Comparison of ENCODE assay signal across 1 cellular context in the genomic region with DNA sequence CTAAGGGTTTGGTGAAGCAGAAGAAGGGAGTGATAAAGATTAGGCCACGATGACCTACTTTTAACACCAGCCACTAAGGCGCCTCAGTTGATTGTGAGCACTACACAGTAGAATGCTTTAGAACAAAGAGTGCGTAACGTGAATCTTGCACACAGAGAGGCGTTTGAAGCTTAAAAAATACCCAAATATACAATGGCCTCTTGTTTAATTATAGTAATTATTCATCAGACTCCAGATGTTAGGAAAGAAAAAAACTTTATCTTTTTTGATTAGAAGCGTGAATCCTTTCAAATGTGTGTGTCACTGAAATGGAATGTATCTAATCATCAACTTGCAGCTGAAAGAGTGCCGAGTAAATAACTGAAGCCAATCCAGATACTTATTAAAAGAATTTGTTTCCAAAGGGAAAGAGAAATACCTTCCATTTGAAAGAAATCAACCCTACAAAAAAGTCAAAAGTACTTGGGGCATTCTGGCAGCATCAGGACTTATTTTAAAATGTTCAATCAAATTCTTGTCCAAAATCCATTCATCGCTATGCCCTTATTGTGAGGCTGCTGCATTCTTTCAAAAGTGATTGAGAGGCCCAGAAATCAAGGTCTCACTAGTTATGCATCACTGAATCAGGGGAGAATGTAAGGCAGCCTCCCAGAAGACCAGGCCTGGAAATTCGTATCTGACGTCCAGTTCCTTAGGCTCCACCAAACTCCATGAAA.
TF ChIP-seq lines count a peak whose summit lies in the region.

No MANE protein-coding gene starts in this region.

TF ChIP-seq in GM23338, 12 proteins besides CTCF, POLR2A, EP300 and RAD21 (continued from another document):
- TF ChIP-seq, protein P1, sequence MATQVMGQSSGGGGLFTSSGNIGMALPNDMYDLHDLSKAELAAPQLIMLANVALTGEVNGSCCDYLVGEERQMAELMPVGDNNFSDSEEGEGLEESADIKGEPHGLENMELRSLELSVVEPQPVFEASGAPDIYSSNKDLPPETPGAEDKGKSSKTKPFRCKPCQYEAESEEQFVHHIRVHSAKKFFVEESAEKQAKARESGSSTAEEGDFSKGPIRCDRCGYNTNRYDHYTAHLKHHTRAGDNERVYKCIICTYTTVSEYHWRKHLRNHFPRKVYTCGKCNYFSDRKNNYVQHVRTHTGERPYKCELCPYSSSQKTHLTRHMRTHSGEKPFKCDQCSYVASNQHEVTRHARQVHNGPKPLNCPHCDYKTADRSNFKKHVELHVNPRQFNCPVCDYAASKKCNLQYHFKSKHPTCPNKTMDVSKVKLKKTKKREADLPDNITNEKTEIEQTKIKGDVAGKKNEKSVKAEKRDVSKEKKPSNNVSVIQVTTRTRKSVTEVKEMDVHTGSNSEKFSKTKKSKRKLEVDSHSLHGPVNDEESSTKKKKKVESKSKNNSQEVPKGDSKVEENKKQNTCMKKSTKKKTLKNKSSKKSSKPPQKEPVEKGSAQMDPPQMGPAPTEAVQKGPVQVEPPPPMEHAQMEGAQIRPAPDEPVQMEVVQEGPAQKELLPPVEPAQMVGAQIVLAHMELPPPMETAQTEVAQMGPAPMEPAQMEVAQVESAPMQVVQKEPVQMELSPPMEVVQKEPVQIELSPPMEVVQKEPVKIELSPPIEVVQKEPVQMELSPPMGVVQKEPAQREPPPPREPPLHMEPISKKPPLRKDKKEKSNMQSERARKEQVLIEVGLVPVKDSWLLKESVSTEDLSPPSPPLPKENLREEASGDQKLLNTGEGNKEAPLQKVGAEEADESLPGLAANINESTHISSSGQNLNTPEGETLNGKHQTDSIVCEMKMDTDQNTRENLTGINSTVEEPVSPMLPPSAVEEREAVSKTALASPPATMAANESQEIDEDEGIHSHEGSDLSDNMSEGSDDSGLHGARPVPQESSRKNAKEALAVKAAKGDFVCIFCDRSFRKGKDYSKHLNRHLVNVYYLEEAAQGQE (IDR thresholded peaks at IDR 0.05; ENCODE audit: unreplicated experiment): no peak
- no peak for TF ChIP-seq POLR2AphosphoS5 (IDR thresholded peaks at IDR 0.05; ENCODE audit: low read depth)
